ENCODE assay signal across 8 cellular contexts in genomic region chr19:37511821-37512220, GRCh38.
"Had no signal": no experiment of that assay in that cellular context is flagged by ENCODE, and none has a peak within 500 bp of the region (broad histone marks: within the 10 kb centered on the region; RNA-seq: fewer than 3 reads in every experiment).

No MANE protein-coding gene starts in this region.

- ATAC-seq: GM23338, HepG2 had no signal

- H2AFZ ChIP-seq: GM23338 had no signal

- H3K27ac ChIP-seq: HL-60, KMS-11 had no signal

- H3K27ac Mint-ChIP-seq: GM23338, H9 had no signal

- H3K27me3 Mint-ChIP-seq: IgD-negative memory B cell had no signal

- H3K4me1 Mint-ChIP-seq: H9, IgD-negative memory B cell had no signal

- DNase-seq: H9, HCEC 1CT, KBM-7 had no signal

- H3K9ac ChIP-seq: KMS-11 had no signal

- H3K4me3 ChIP-seq: GM23338 had no signal

- H3K4me3 Mint-ChIP-seq: GM23338, H9 had no signal

- H3K4me2 ChIP-seq: GM23338, KMS-11 had no signal

- H3K9me3 Mint-ChIP-seq: GM23338 had no signal
